In the genomic region with DNA sequence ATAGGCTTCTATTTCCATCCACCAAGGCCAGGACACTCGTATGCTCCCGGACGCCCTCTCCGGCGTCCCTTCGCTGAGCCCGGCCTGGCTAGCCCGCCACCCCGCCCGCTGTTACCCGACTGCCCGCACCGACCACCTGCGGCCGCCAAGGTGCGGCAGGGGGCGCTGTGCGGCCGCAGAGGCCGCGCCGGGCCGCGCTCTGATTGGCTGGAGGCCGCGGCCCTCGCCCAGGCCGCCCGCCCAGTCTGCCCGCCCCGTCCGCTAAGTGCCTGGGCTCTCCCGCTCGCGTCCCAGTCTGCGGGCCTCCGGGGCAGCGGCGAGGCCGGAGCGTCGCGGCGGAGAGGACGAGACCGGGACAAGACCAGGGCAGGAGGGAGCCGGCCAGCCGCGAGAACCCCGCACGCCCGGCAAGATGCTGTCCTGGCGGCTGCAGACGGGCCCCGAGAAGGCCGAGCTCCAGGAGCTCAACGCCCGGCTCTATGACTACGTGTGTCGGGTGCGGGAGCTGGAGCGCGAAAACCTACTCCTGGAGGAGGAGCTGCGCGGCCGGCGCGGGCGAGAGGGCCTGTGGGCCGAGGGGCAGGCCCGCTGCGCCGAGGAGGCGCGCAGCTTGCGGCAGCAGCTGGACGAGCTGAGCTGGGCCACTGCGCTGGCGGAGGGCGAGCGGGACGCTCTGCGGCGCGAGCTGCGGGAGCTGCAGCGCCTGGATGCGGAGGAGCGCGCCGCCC, we compare ENCODE assay signal across 8 cellular contexts. TPM values are rescaled to one million over a fixed set of nuclear protein-coding genes. Genes with fewer than 3 reads are reported as not detected.
DNase-seq lines count a peak whose midpoint lies in the region; ATAC-seq and TF ChIP-seq lines count a peak whose summit lies in the region.

Gene SYNM (plus strand): TSS at position 293 of the 728 bp plus-strand sequence. CDS start 120 bp downstream, at position 413.

- H3K4me1 Mint-ChIP-seq in T-helper 1 cell treated with Interleukin-12 subunit alpha and Interleukin-12 subunit beta and Interleukin-4 antibody, amounts not matched to agents 30 μg/mL and 1 μg/mL, for 36 hours (ENCODE audit: low read depth) = peaks cover 23% of the 10 kb centered on the region

- H3K36me3 ChIP-seq in HAP-1 (replicated peaks) = no peaks in the 10 kb centered on the region
- H3K36me3 ChIP-seq in MM.1S (replicated peaks; ENCODE audit: insufficient read depth, low read length) = no peaks in the 10 kb centered on the region

- peaks cover 53% of the 10 kb centered on the region for H3K27me3 Mint-ChIP-seq in T-helper 1 cell treated with Interleukin-12 subunit alpha and Interleukin-12 subunit beta and Interleukin-4 antibody, amounts not matched to agents 30 μg/mL and 1 μg/mL, for 36 hours (ENCODE audit: low read depth)

- peak within 1 kb of the TSS; percentile 52; the same call in 1 of the 2 replicates for H3K9ac ChIP-seq in MM.1S (ENCODE audit: low read length)

- no peak for TF ChIP-seq POLR2A in lower leg skin (IDR thresholded peaks at IDR 0.05)

- no peaks in the 10 kb centered on the region for H4K20me1 ChIP-seq in MM.1S (ENCODE audit: insufficient read depth, low read length)

- TF ChIP-seq CTCF in MM.1S (IDR thresholded peaks at IDR 0.05; ENCODE audit: low read length) = peak; percentile 67
- no peak for TF ChIP-seq CTCF in lower leg skin (IDR thresholded peaks at IDR 0.05)

- no peaks in the 10 kb centered on the region for H3K9me3 ChIP-seq in HAP-1
- no peaks in the 10 kb centered on the region for H3K9me3 ChIP-seq in MM.1S (replicated peaks; ENCODE audit: insufficient read depth, low read length)

- intact Hi-C loops in lower leg skin (cut with DNase I; ENCODE audit: low total_unique reads) = loop anchor here (5.0 kb wide), 1 partner anchor 107 kb away; no protein-coding TSS in a partner anchor

- peak; percentile 46 to 52 for ATAC-seq in activated CD4-positive, CD25-positive, alpha-beta regulatory T cell treated with anti-CD3 and anti-CD28 coated beads, Interleukin-2, amount 50 U/mL, for 24 hours

- H3K9me2 ChIP-seq in MM.1S (replicated peaks; ENCODE audit: insufficient read depth, low read length) = no peaks in the 10 kb centered on the region

- H2AFZ ChIP-seq in MM.1S (ENCODE audit: low read length) = peak within 1 kb of the TSS; percentile 94

- in situ Hi-C loops in HAP-1 (cut with MboI; ENCODE audit: low sequenced_read_pairs) = no loop called here

- H3K27ac Mint-ChIP-seq in T-helper 1 cell treated with Interleukin-12 subunit alpha and Interleukin-12 subunit beta and Interleukin-4 antibody, amounts not matched to agents 30 μg/mL and 1 μg/mL, for 36 hours = no peak within 1 kb of the TSS

- no peaks in the 10 kb centered on the region for H3K27me3 ChIP-seq in HAP-1 (ENCODE audit: low read depth)
- peaks cover 3% of the 10 kb centered on the region; the same call in 1 of the 2 replicates for H3K27me3 ChIP-seq in MM.1S (replicated peaks; ENCODE audit: insufficient read depth, low read length)

- H3K4me1 ChIP-seq in HAP-1 = no peaks in the 10 kb centered on the region; the same call in 1 of the 2 replicates
- no peaks in the 10 kb centered on the region for H3K4me1 ChIP-seq in MM.1S (ENCODE audit: low read length)

- peak within 1 kb of the TSS; percentile 58 for H3K4me3 Mint-ChIP-seq in T-helper 1 cell treated with Interleukin-12 subunit alpha and Interleukin-12 subunit beta and Interleukin-4 antibody, amounts not matched to agents 30 μg/mL and 1 μg/mL, for 36 hours

- no peaks in the 10 kb centered on the region for H3K9me3 Mint-ChIP-seq in T-helper 1 cell treated with Interleukin-12 subunit alpha and Interleukin-12 subunit beta and Interleukin-4 antibody, amounts not matched to agents 30 μg/mL and 1 μg/mL, for 36 hours

- 0 to 4% methylated on average over 10 to 39 of the region's 91 CpGs for WGBS in lower leg skin, 2 donors

- H3K4me2 ChIP-seq in MM.1S (ENCODE audit: low read depth, low read length) = peak within 1 kb of the TSS; percentile 84

- H3F3A ChIP-seq in MM.1S (ENCODE audit: insufficient read depth, low read length) = no peaks in the 10 kb centered on the region

- H3K4me3 ChIP-seq in HAP-1 = peak within 1 kb of the TSS; percentile 56
- H3K4me3 ChIP-seq in MM.1S (ENCODE audit: low read length) = peak within 1 kb of the TSS; percentile 70
- peak within 1 kb of the TSS; percentile 28 for H3K4me3 ChIP-seq in lower leg skin (ENCODE audit: low read depth, poor library complexity, severe bottlenecking)

- no peak within 1 kb of the TSS for H3K27ac ChIP-seq in MM.1S (ENCODE audit: low read length)

- no peaks in the 10 kb centered on the region for H3K36me3 Mint-ChIP-seq in T-helper 1 cell treated with Interleukin-12 subunit alpha and Interleukin-12 subunit beta and Interleukin-4 antibody, amounts not matched to agents 30 μg/mL and 1 μg/mL, for 36 hours (ENCODE audit: low read depth)

- no peak for DNase-seq in activated CD4-positive, CD25-positive, alpha-beta regulatory T cell (lab: John Stamatoyannopoulos, UW)
- DNase-seq in HAP-1 (ENCODE audit: low spot score in 2 of 2) = peak; percentile 77 to 88
- peak; percentile 80 for DNase-seq in MM.1S
- peak; percentile 90 for DNase-seq in ecto neural progenitor cell (ENCODE audit: low spot score)
- peak in 1 of 2 donors; percentile 90 for DNase-seq in lower leg skin (ENCODE audit: low spot score in 2 of 2)
- peak; percentile 29 to 33 for DNase-seq in stimulated activated CD8-positive, alpha-beta memory T cell treated with anti-CD3 and anti-CD28 coated beads, Interleukin-15, amount 100 ng/mL, for 48 hours (ENCODE audit: low read depth in 2 of 2)

- H3K79me2 ChIP-seq in MM.1S (ENCODE audit: low read length) = no peaks in the 10 kb centered on the region

RNA-seq across cellular contexts. Expression of gene SYNM, which starts in this region (rescaled TPM):
- 10 to 100 TPM in 2 of 4 donors, 1 to 10 TPM in 2; 4.7 to 32.8 (median 10.7) TPM for total RNA-seq in lower leg skin

Comparison
In these comparisons a context has a peak if more than half of its experiments do, and no peak if none do; other contexts are left out.
1. DNase-seq: peak in HAP-1 (2 of 2), MM.1S (single experiment), ecto neural progenitor cell (single experiment) and stimulated activated CD8-positive, alpha-beta memory T cell treated with anti-CD3 and anti-CD28 coated beads, Interleukin-15, amount 100 ng/mL, for 48 hours (2 of 2); none in activated CD4-positive, CD25-positive, alpha-beta regulatory T cell (0 of 4).
2. Peak in every context shown above with its lines, with median percentiles within 50 percentile points of each other: H3K4me3 ChIP-seq.